ENCODE assay signal across 25 cellular contexts in the genomic region with DNA sequence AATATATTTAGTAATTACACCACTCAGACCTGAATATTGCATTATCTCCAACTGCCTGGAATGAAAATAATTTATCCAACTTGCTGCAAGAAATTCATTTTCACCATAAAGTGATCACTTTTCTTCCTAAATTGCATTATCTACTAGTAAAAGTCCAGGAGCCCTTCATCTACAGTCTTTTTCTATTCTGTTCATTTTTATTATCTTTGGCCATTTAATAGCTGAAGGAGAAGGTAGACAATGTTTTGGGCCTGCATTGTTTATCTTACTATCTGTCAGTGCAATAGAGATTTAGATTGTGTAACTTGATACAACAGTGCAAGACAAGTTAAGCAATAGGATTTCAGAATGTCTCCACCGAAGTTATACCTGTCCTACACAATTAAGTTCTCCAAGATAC.
"Had no signal": no experiment of that assay in that cellular context is flagged by ENCODE, and none has a peak within 500 bp of the region (broad histone marks: within the 10 kb centered on the region; RNA-seq: fewer than 3 reads in every experiment).

No MANE protein-coding gene starts in this region.

- H3K4me1 Mint-ChIP-seq: activated B cell treated with CpG ODN at 0.5 μM for 24 hours; activated CD4-positive, alpha-beta memory T cell treated with anti-CD3 and anti-CD28 coated beads, Interleukin-2, amount 10 ng/mL, durations not matched to agents 7 days and 5 days; activated CD4-positive, alpha-beta T cell treated with anti-CD3 and anti-CD28 coated beads, Interleukin-2, amount 10 ng/mL, durations not matched to agents 24 days and 14 days; activated naive CD8-positive, alpha-beta T cell treated with anti-CD3 and anti-CD28 coated beads, Interleukin-2, amount 10 ng/mL, durations not matched to agents 7 days and 5 days; naive B cell had no signal

- H3K4me3 Mint-ChIP-seq: activated B cell treated with CpG ODN at 0.5 μM for 24 hours; activated CD4-positive, alpha-beta memory T cell treated with anti-CD3 and anti-CD28 coated beads, Interleukin-2, amount 10 ng/mL, durations not matched to agents 7 days and 5 days; activated CD4-positive, alpha-beta T cell treated with anti-CD3 and anti-CD28 coated beads, Interleukin-2, amount 10 ng/mL, durations not matched to agents 24 days and 14 days; activated naive CD4-positive, alpha-beta T cell treated with anti-CD3 and anti-CD28 coated beads for 36 hours; activated naive CD8-positive, alpha-beta T cell treated with anti-CD3 and anti-CD28 coated beads, Interleukin-2, amount 10 ng/mL, durations not matched to agents 7 days and 5 days; activated T-cell treated with anti-CD3 and anti-CD28 coated beads, Interleukin-2, amount 50 U/mL, for 72 hours; naive B cell had no signal

- H3K9me3 ChIP-seq: colonic mucosa, gastrocnemius medialis had no signal

- H3K4me1 ChIP-seq: colonic mucosa, esophagus squamous epithelium, gastrocnemius medialis, heart left ventricle, parathyroid adenoma, tibial nerve had no signal

- H3K4me3 ChIP-seq: colonic mucosa, esophagus squamous epithelium, gastrocnemius medialis, heart left ventricle, tibial nerve had no signal

- H3K27me3 Mint-ChIP-seq: activated B cell treated with CpG ODN at 0.5 μM for 24 hours; activated CD4-positive, alpha-beta memory T cell treated with anti-CD3 and anti-CD28 coated beads, Interleukin-2, amount 10 ng/mL, durations not matched to agents 7 days and 5 days; activated CD4-positive, alpha-beta T cell treated with anti-CD3 and anti-CD28 coated beads, Interleukin-2, amount 10 ng/mL, durations not matched to agents 24 days and 14 days; activated naive CD8-positive, alpha-beta T cell treated with anti-CD3 and anti-CD28 coated beads, Interleukin-2, amount 10 ng/mL, durations not matched to agents 7 days and 5 days; naive B cell had no signal

- H3K36me3 ChIP-seq: colonic mucosa, esophagus squamous epithelium, gastrocnemius medialis, heart left ventricle, tibial nerve had no signal

- H3K27ac ChIP-seq: colonic mucosa, esophagus squamous epithelium, gastrocnemius medialis, heart left ventricle, parathyroid adenoma, tibial nerve had no signal

- FAIRE-seq: bronchial epithelial cell had no signal

- DNase-seq: activated B cell treated with CpG ODN at 0.5 μM for 24 hours; activated CD4-positive, alpha-beta memory T cell treated with anti-CD3 and anti-CD28 coated beads, Interleukin-2, amount 10 ng/mL, durations not matched to agents 7 days and 5 days; activated CD4-positive, alpha-beta T cell treated with anti-CD3 and anti-CD28 coated beads, Interleukin-2, amount 10 ng/mL, durations not matched to agents 24 days and 14 days; activated effector memory CD4-positive, alpha-beta T cell treated with Interleukin-2 at 50 U/mL for 16 hours; activated naive CD4-positive, alpha-beta T cell treated with anti-CD3 and anti-CD28 coated beads for 36 hours; activated naive CD8-positive, alpha-beta T cell treated with anti-CD3 and anti-CD28 coated beads, Interleukin-2, amount 10 ng/mL, durations not matched to agents 7 days and 5 days; activated T-cell treated with anti-CD3 and anti-CD28 coated beads, Interleukin-2, amount 50 U/mL, for 72 hours; amniotic stem cell; colonic mucosa; esophagus squamous epithelium; gastrocnemius medialis; heart left ventricle; islet precursor cell; left cardiac atrium; mesenchymal stem cell; naive B cell; nucleus accumbens; right cardiac atrium; stimulated activated CD4-positive, alpha-beta T cell treated with anti-CD3 and anti-CD28 coated beads, Interleukin-4, amount 100 ng/mL, for 24 hours; stimulated activated naive CD8-positive, alpha-beta T cell treated with anti-CD3 and anti-CD28 coated beads, Interleukin-15, Interleukin-2, amounts not matched to agents 100 U/mL and 50 U/mL, for 24 hours; substantia nigra; T1000 had no signal

- H3K27ac Mint-ChIP-seq: activated B cell treated with CpG ODN at 0.5 μM for 24 hours; activated CD4-positive, alpha-beta memory T cell treated with anti-CD3 and anti-CD28 coated beads, Interleukin-2, amount 10 ng/mL, durations not matched to agents 7 days and 5 days; activated CD4-positive, alpha-beta T cell treated with anti-CD3 and anti-CD28 coated beads, Interleukin-2, amount 10 ng/mL, durations not matched to agents 24 days and 14 days; activated naive CD4-positive, alpha-beta T cell treated with anti-CD3 and anti-CD28 coated beads for 36 hours; activated naive CD8-positive, alpha-beta T cell treated with anti-CD3 and anti-CD28 coated beads, Interleukin-2, amount 10 ng/mL, durations not matched to agents 7 days and 5 days; activated T-cell treated with anti-CD3 and anti-CD28 coated beads, Interleukin-2, amount 50 U/mL, for 72 hours; naive B cell had no signal

- H3K27me3 ChIP-seq: colonic mucosa, esophagus squamous epithelium, gastrocnemius medialis, heart left ventricle, tibial nerve had no signal

- ATAC-seq: activated T-cell treated with anti-CD3 and anti-CD28 coated beads, Interleukin-2, amount 50 U/mL, for 72 hours; gastrocnemius medialis; heart left ventricle; left cardiac atrium; right cardiac atrium; stimulated activated naive CD8-positive, alpha-beta T cell treated with anti-CD3 and anti-CD28 coated beads, Interleukin-15, Interleukin-2, amounts not matched to agents 100 U/mL and 50 U/mL, for 24 hours had no signal

- H3K36me3 Mint-ChIP-seq: naive B cell had no signal
